16 cellular contexts compared by ENCODE assay signal in genomic region chr17:48432820-48433775, GRCh38. TPM values are rescaled to one million over a fixed set of nuclear protein-coding genes. Genes with fewer than 3 reads are reported as not detected.
"Had no signal": no experiment of that assay in that cellular context is flagged by ENCODE, and none has a peak within 500 bp of the region (broad histone marks: within the 10 kb centered on the region; RNA-seq: fewer than 3 reads in every experiment).

No MANE protein-coding gene starts in this region.

- H3K9me3 ChIP-seq: body of pancreas, colonic mucosa, sigmoid colon, thoracic aorta, upper lobe of left lung had no signal

- DNase-seq: activated CD4-positive, CD25-positive, alpha-beta regulatory T cell treated with anti-CD3 and anti-CD28 coated beads, Interleukin-2, amount 50 U/mL, for 72 hours; activated gamma-delta T cell; activated naive CD8-positive, alpha-beta T cell treated with anti-CD3 and anti-CD28 coated beads, Interleukin-2, amount 10 ng/mL, durations not matched to agents 7 days and 5 days; activated T-cell treated with anti-CD3 and anti-CD28 coated beads, Interleukin-2, amount 50 U/mL, for 72 hours; body of pancreas; central memory CD4-positive, alpha-beta T cell; colonic mucosa; sigmoid colon; stimulated activated CD4-positive, alpha-beta T cell treated with anti-CD3 and anti-CD28 coated beads, Interleukin-4, amount 100 ng/mL, for 24 hours had no signal

- H3K27me3 ChIP-seq: body of pancreas had no signal

- H3K27me3 Mint-ChIP-seq: activated naive CD8-positive, alpha-beta T cell treated with anti-CD3 and anti-CD28 coated beads, Interleukin-2, amount 10 ng/mL, durations not matched to agents 7 days and 5 days had no signal

- H3K27ac ChIP-seq: body of pancreas, colonic mucosa, parathyroid adenoma, sigmoid colon, thoracic aorta, upper lobe of left lung had no signal

- H3K27ac Mint-ChIP-seq: activated naive CD8-positive, alpha-beta T cell treated with anti-CD3 and anti-CD28 coated beads, Interleukin-2, amount 10 ng/mL, durations not matched to agents 7 days and 5 days; activated T-cell treated with anti-CD3 and anti-CD28 coated beads, Interleukin-2, amount 50 U/mL, for 72 hours; stimulated activated effector memory CD8-positive, alpha-beta T cell treated with anti-CD3 and anti-CD28 coated beads, Interleukin-12 subunit alpha, Interleukin-12 subunit beta, amount 100 ng/mL, for 72 hours had no signal

- H3K36me3 ChIP-seq: colonic mucosa, sigmoid colon, thoracic aorta, upper lobe of left lung had no signal

- H3K4me3 Mint-ChIP-seq: activated naive CD8-positive, alpha-beta T cell treated with anti-CD3 and anti-CD28 coated beads, Interleukin-2, amount 10 ng/mL, durations not matched to agents 7 days and 5 days; activated T-cell treated with anti-CD3 and anti-CD28 coated beads, Interleukin-2, amount 50 U/mL, for 72 hours; stimulated activated effector memory CD8-positive, alpha-beta T cell treated with anti-CD3 and anti-CD28 coated beads, Interleukin-12 subunit alpha, Interleukin-12 subunit beta, amount 100 ng/mL, for 72 hours had no signal

- H3K4me3 ChIP-seq: body of pancreas, colonic mucosa, sigmoid colon, thoracic aorta, upper lobe of left lung had no signal

- H3K4me1 ChIP-seq: colonic mucosa, parathyroid adenoma had no signal

- ATAC-seq: activated T-cell treated with anti-CD3 and anti-CD28 coated beads, Interleukin-2, amount 50 U/mL, for 72 hours; body of pancreas; left lobe of liver; stimulated activated effector memory CD8-positive, alpha-beta T cell treated with anti-CD3 and anti-CD28 coated beads, Interleukin-12 subunit alpha, Interleukin-12 subunit beta, amount 100 ng/mL, for 72 hours had no signal

RNA-seq across cellular contexts. Expression of gene SKAP1, which starts 3.1 kb away (rescaled TPM):
- total RNA-seq: lung microvascular endothelial cell had no signal
- polyA plus RNA-seq: keratinocyte had no signal
